8 cellular contexts compared by ENCODE assay signal in the genomic region with DNA sequence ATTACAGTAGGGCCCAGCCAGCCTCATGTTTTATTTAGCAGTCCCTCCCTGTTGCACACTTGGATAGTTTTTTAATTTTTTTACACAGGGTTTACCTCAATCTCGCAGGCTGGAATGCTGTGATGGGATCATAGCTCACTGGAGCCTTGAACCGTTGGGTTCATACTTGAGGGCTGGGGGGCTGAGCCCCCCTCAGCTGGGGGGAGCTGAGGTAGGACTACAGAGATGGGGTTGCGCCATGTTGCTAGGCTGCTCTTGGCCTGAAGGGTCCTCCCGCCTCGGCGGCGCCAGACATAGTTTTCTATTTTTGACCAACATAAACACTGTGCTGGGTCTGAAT.
DNase-seq lines count a peak whose midpoint lies in the region; ATAC-seq and TF ChIP-seq lines count a peak whose summit lies in the region.
"Not testable (repeated sequence)": the region's sequence is repeated elsewhere in the genome, so short reads cannot be mapped to it uniquely, and the experiment has no call there.

No MANE protein-coding gene starts in this region.

- H3K27ac ChIP-seq in CD4-positive, alpha-beta T cell (ENCODE audit: low read depth, low read length): peak overlapping the region; percentile 86
- H3K27ac ChIP-seq in PC-3 (ENCODE audit: low read length): peak overlapping the region; percentile 45
- peak overlapping the region; percentile 86 for H3K27ac ChIP-seq in angular gyrus (ENCODE audit: low read depth, low read length)
- peak overlapping the region; percentile 96 for H3K27ac ChIP-seq in foreskin keratinocyte

- H3K4me1 Mint-ChIP-seq in CD4-positive, alpha-beta T cell (ENCODE audit: low read depth): peaks cover 13% of the 10 kb centered on the region
- H3K4me1 Mint-ChIP-seq in stimulated activated naive B cell treated with anti-CD40 and anti-IgM and Interleukin-4, amounts not matched to agents 10 μg/mL and 1 μg/mL and 100 μg/mL, for 72 hours: not testable (repeated sequence)

- peak overlapping the region; percentile 97 for H3K4me3 Mint-ChIP-seq in CD4-positive, alpha-beta T cell
- peak overlapping the region; percentile 89 to 93 for H3K4me3 Mint-ChIP-seq in stimulated activated naive B cell treated with anti-CD40 and anti-IgM and Interleukin-4, amounts not matched to agents 10 μg/mL and 1 μg/mL and 100 μg/mL, for 72 hours

- H3K9ac ChIP-seq in PC-3 (ENCODE audit: low read length): peak overlapping the region; percentile 70

- not testable (repeated sequence) for DNase-seq in CD4-positive, alpha-beta T cell; PC-3; foreskin keratinocyte; stimulated activated naive B cell treated with anti-CD40 and anti-IgM and Interleukin-4, amounts not matched to agents 10 μg/mL and 1 μg/mL and 100 μg/mL, for 72 hours

- TSS peak; percentile 93 for BruUV-seq in PC-3 (replicated peaks; lab: Mats Ljungman, UMichigan)

- CTCF ChIA-PET in CD4-positive, alpha-beta T cell (lab: Charles Lee): interaction anchor here (1.2 to 1.3 kb wide), 3 partner anchors 20 to 154 kb away, joined by 3 read pairs; no protein-coding TSS in a partner anchor
- CTCF ChIA-PET in PC-3 (lab: Charles Lee): not testable (repeated sequence)

- TF ChIP-seq CTCF in CD4-positive, alpha-beta T cell (IDR thresholded peaks at IDR 0.05); PC-3 (conservative IDR thresholded peaks at IDR 0.05; ENCODE audit: low read depth, low read length); foreskin keratinocyte (conservative IDR thresholded peaks at IDR 0.05): not testable (repeated sequence)

- H3K27ac Mint-ChIP-seq in CD4-positive, alpha-beta T cell: peak overlapping the region; percentile 100
- H3K27ac Mint-ChIP-seq in stimulated activated naive B cell treated with anti-CD40 and anti-IgM and Interleukin-4, amounts not matched to agents 10 μg/mL and 1 μg/mL and 100 μg/mL, for 72 hours: peak overlapping the region; percentile 98

- POLR2A ChIA-PET in CD4-positive, alpha-beta T cell (lab: Charles Lee): interaction anchor here (0.6 to 2.3 kb wide), 8 partner anchors 20 to 769 kb away, joined by 3 to 32 read pairs (median 4); a partner anchor contains a TSS
- POLR2A ChIA-PET in PC-3 (lab: Charles Lee; ENCODE audit: unreplicated experiment): not testable (repeated sequence)

- H3K9me3 ChIP-seq in CD4-positive, alpha-beta T cell (ENCODE audit: control insufficient read depth, low read length); PC-3 (ENCODE audit: low read length); mononuclear cell (ENCODE audit: low read depth, low read length): not testable (repeated sequence)

- H3K4me3 ChIP-seq in PC-3 (ENCODE audit: low read length): peak overlapping the region; percentile 72
- H3K4me3 ChIP-seq in mononuclear cell (ENCODE audit: low read length): peak overlapping the region; percentile 62

- intact Hi-C loops in CD4-positive, alpha-beta T cell (cut with DNase I, micrococcal nuclease): loop anchor here in 1 of 2 experiments (10.0 kb wide), 3 partner anchors 171 to 1179 kb away; a partner anchor contains a TSS
- intact Hi-C loops in PC-3 (cut with micrococcal nuclease): not testable (repeated sequence)

- H3K27me3 Mint-ChIP-seq in CD4-positive, alpha-beta T cell; stimulated activated naive B cell treated with anti-CD40 and anti-IgM and Interleukin-4, amounts not matched to agents 10 μg/mL and 1 μg/mL and 100 μg/mL, for 72 hours: not testable (repeated sequence)

- H3K79me2 ChIP-seq in PC-3 (ENCODE audit: low read length): not testable (repeated sequence)

- H3K27me3 ChIP-seq in CD4-positive, alpha-beta T cell (ENCODE audit: control insufficient read depth, insufficient read depth, low read length); PC-3 (ENCODE audit: low read length); foreskin keratinocyte; mononuclear cell (ENCODE audit: insufficient read depth, low read length): not testable (repeated sequence)

- H3K4me2 ChIP-seq in PC-3 (ENCODE audit: low read length): peak overlapping the region; percentile 77

- not testable (repeated sequence) for H3K9me3 Mint-ChIP-seq in CD4-positive, alpha-beta T cell; stimulated activated naive B cell treated with anti-CD40 and anti-IgM and Interleukin-4, amounts not matched to agents 10 μg/mL and 1 μg/mL and 100 μg/mL, for 72 hours

- not testable (repeated sequence) for H3K4me1 ChIP-seq in PC-3 (ENCODE audit: insufficient read depth, low read length); foreskin keratinocyte; mononuclear cell (ENCODE audit: insufficient read depth, low read length)

- H4K20me1 ChIP-seq in PC-3 (ENCODE audit: low read length): not testable (repeated sequence)

- H3K9me2 ChIP-seq in PC-3 (replicated peaks; ENCODE audit: low read length): not testable (repeated sequence)

- peak overlapping the region; percentile 87 for H2AFZ ChIP-seq in PC-3 (ENCODE audit: low read length)

- not testable (repeated sequence) for H3F3A ChIP-seq in PC-3 (ENCODE audit: low read length, unreplicated experiment)

- not testable (repeated sequence) for H3K36me3 ChIP-seq in PC-3 (ENCODE audit: low read depth, low read length)

- H3K36me3 Mint-ChIP-seq in CD4-positive, alpha-beta T cell (ENCODE audit: low read depth): peaks cover 12% of the 10 kb centered on the region
- H3K36me3 Mint-ChIP-seq in stimulated activated naive B cell treated with anti-CD40 and anti-IgM and Interleukin-4, amounts not matched to agents 10 μg/mL and 1 μg/mL and 100 μg/mL, for 72 hours: not testable (repeated sequence)

- ATAC-seq in CD4-positive, alpha-beta T cell (ENCODE audit: poor library complexity): peak; percentile 37
- ATAC-seq in GM19452 (IDR thresholded peaks at IDR 0.05; ENCODE audit: unreplicated experiment): peak; percentile 14
- ATAC-seq in HG03025 (IDR thresholded peaks at IDR 0.05; ENCODE audit: low FRiP score, unreplicated experiment): peak; percentile 9
- ATAC-seq in PC-3: not testable (repeated sequence)
- ATAC-seq in foreskin keratinocyte: peak; percentile 13
- peak; percentile 9 to 10 for ATAC-seq in stimulated activated naive B cell treated with anti-CD40 and anti-IgM and Interleukin-4, amounts not matched to agents 10 μg/mL and 1 μg/mL and 100 μg/mL, for 72 hours (replicated peaks)

Comparison
In these comparisons a context has a peak if more than half of its experiments do, and no peak if none do; other contexts are left out.
1. H3K27ac ChIP-seq: peak in every context shown above with its lines; median percentile 96 in foreskin keratinocyte; 86 in CD4-positive, alpha-beta T cell; 86 in angular gyrus; 45 in PC-3.